ENCODE assay signal across 18 cellular contexts in genomic region chr12:113665457-113665856, GRCh38.
DNase-seq lines count a peak whose midpoint lies in the region; ATAC-seq and TF ChIP-seq lines count a peak whose summit lies in the region.
"Had no signal": no experiment of that assay in that cellular context is flagged by ENCODE, and none has a peak within 500 bp of the region (broad histone marks: within the 10 kb centered on the region; RNA-seq: fewer than 3 reads in every experiment).

No MANE protein-coding gene starts in this region.

- H3K9me3 ChIP-seq in H9 (ENCODE audit: control insufficient read depth, low read depth, low read length) (no peaks in the 10 kb centered on the region), WERI-Rb-1 (ENCODE audit: severe bottlenecking) (no peaks in the 10 kb centered on the region), mesenchymal stem cell (ENCODE audit: control insufficient read depth, low read length) (no peaks in the 10 kb centered on the region), upper lobe of right lung (no peaks in the 10 kb centered on the region)
- H3K9me3 ChIP-seq: A549, Caco-2 had no signal

- H3K4me1 Mint-ChIP-seq in H9 = peaks cover 44 to 57% of the 10 kb centered on the region in 2 experiments

- H2BK5ac ChIP-seq in H9 (ENCODE audit: insufficient read length, low read length) (no peak overlapping the region), mesenchymal stem cell (ENCODE audit: low read depth, low read length, poor library complexity, severe bottlenecking) (no peak overlapping the region), mesendoderm (ENCODE audit: low read length) (no peak overlapping the region)

- H4K8ac ChIP-seq in H9 (replicated peaks; ENCODE audit: insufficient read length, low read depth, low read length) (no peak overlapping the region), mesenchymal stem cell (ENCODE audit: low read length) (no peak overlapping the region), mesendoderm (ENCODE audit: low read depth, low read length) (no peak overlapping the region)

- H2BK12ac ChIP-seq in H9 (ENCODE audit: insufficient read length, low read depth, low read length) (no peak overlapping the region), mesenchymal stem cell (ENCODE audit: low read length in 2 of 2) (no peak overlapping the region)

- H3K4me3 Mint-ChIP-seq in H9 = no peak overlapping the region
- H3K4me3 Mint-ChIP-seq: CD4-positive, alpha-beta T cell; GM23338 had no signal

- no peaks in the 10 kb centered on the region; a peak in 2 of 5 replicates for H3K9me3 Mint-ChIP-seq in H9
- H3K9me3 Mint-ChIP-seq: CD4-positive, alpha-beta T cell; GM23338 had no signal

- H3K27me3 ChIP-seq in H9 (ENCODE audit: insufficient read depth, low read length) (no peaks in the 10 kb centered on the region), WERI-Rb-1 (ENCODE audit: insufficient read depth, low read depth, severe bottlenecking) (no peaks in the 10 kb centered on the region), mesenchymal stem cell (ENCODE audit: control insufficient read depth in 1 of 2, insufficient read depth in 1 of 2, low read length in 2 of 2) (peaks cover 0 to 47% of the 10 kb centered on the region in 2 experiments), upper lobe of right lung (peaks cover 49% of the 10 kb centered on the region), mesendoderm (ENCODE audit: insufficient read depth, low read length, poor library complexity) (no peaks in the 10 kb centered on the region)

- intact Hi-C loops in upper lobe of right lung (cut with DNase I) = no loop called here

- TF ChIP-seq CTCF in H9 (conservative IDR thresholded peaks at IDR 0.05) = no peak
- no peak for TF ChIP-seq CTCF in WERI-Rb-1 (IDR thresholded peaks at IDR 0.05; ENCODE audit: low read depth, low read length)
- no peak for TF ChIP-seq CTCF in upper lobe of right lung (IDR thresholded peaks at IDR 0.05)

- H3K9ac ChIP-seq in H9 (ENCODE audit: extremely low read depth, insufficient read length, low read length) (no peak overlapping the region), mesenchymal stem cell (ENCODE audit: low read length) (no peak overlapping the region), mesendoderm (ENCODE audit: low read length) (no peak overlapping the region)

- no peak overlapping the region for H2BK15ac ChIP-seq in H9 (ENCODE audit: low read depth, low read length)
- H2BK15ac ChIP-seq in mesenchymal stem cell (ENCODE audit: low read depth, poor library complexity, severe bottlenecking) = no peak overlapping the region
- H2BK15ac ChIP-seq in mesendoderm (replicated peaks; ENCODE audit: low read depth) = no peak overlapping the region

- H3K56ac ChIP-seq in H9 (ENCODE audit: insufficient read length, low read depth, low read length) (no peak overlapping the region), mesendoderm (ENCODE audit: low read length) (no peak overlapping the region)

- H2AK5ac ChIP-seq in H9 (ENCODE audit: insufficient read length, low read length) (no peak overlapping the region), mesenchymal stem cell (ENCODE audit: low read length, severe bottlenecking) (no peak overlapping the region), mesendoderm (ENCODE audit: low read length) (no peak overlapping the region)

- H3K36me3 ChIP-seq in WERI-Rb-1 (no peaks in the 10 kb centered on the region), mesenchymal stem cell (ENCODE audit: control insufficient read depth in 1 of 2, insufficient read depth in 2 of 2, low read depth in 1 of 2, low read length in 2 of 2) (no peaks in the 10 kb centered on the region), upper lobe of right lung (no peaks in the 10 kb centered on the region), mesendoderm (ENCODE audit: control insufficient read depth, insufficient read depth, low read length) (no peaks in the 10 kb centered on the region)

- no peak overlapping the region for H3K23ac ChIP-seq in H9 (ENCODE audit: insufficient read length, low read depth, low read length)
- H3K23ac ChIP-seq in mesenchymal stem cell (ENCODE audit: low read length in 2 of 2) = no peak overlapping the region
- no peak overlapping the region for H3K23ac ChIP-seq in mesendoderm (ENCODE audit: low read length)

- no peak overlapping the region for H3K4ac ChIP-seq in H9 (ENCODE audit: low read depth, low read length)
- H3K4ac ChIP-seq in mesenchymal stem cell (ENCODE audit: low read depth in 1 of 2, low read length in 2 of 2) = no peak overlapping the region
- no peak overlapping the region for H3K4ac ChIP-seq in mesendoderm (ENCODE audit: low read depth, low read length)

- H3K18ac ChIP-seq in H9 (ENCODE audit: insufficient read length, low read depth, low read length) (no peak overlapping the region), mesenchymal stem cell (ENCODE audit: low read depth in 1 of 2, low read length in 2 of 2) (no peak overlapping the region), mesendoderm (ENCODE audit: low read length) (no peak overlapping the region)

- H4K91ac ChIP-seq in H9 (ENCODE audit: insufficient read length, low read depth, low read length) (no peak overlapping the region), mesenchymal stem cell (ENCODE audit: low read length) (peak overlapping the region; percentile 44)

- H2BK20ac ChIP-seq in H9 (ENCODE audit: low read depth, low read length, poor library complexity, severe bottlenecking) = no peak overlapping the region

- WGBS in H9 (ENCODE audit: extremely low coverage, insufficient read length, low lambda C conversion rate) = 100% methylated on average over 2 of the region's 4 CpGs
- 75% methylated on average over 4 of the region's 4 CpGs for WGBS in mesenchymal stem cell
- WGBS in mesendoderm (ENCODE audit: extremely low coverage, insufficient coverage, low lambda C conversion rate) = 100% methylated on average over 2 of the region's 4 CpGs

- H3K27me3 Mint-ChIP-seq in H9 (ENCODE audit: low read depth) = peaks cover 5% of the 10 kb centered on the region

- peak; percentile 12 for ATAC-seq in upper lobe of right lung
- ATAC-seq: A549, GM23338 had no signal

- no peak overlapping the region for H3K27ac ChIP-seq in H9 (ENCODE audit: insufficient read length, low read depth, low read length)
- peak overlapping the region; percentile 31; the same call in 1 of the 2 replicates for H3K27ac ChIP-seq in WERI-Rb-1
- H3K27ac ChIP-seq in mesenchymal stem cell (ENCODE audit: low read length, poor library complexity, severe bottlenecking) = no peak overlapping the region
- H3K27ac ChIP-seq in upper lobe of right lung = no peak overlapping the region
- H3K27ac ChIP-seq in mesendoderm (ENCODE audit: low read depth, low read length) = no peak overlapping the region
- H3K27ac ChIP-seq: 22Rv1, A549, C4-2B had no signal

- H3K27ac Mint-ChIP-seq in H9 = peak overlapping the region in 2 of 3 experiments; percentile 9 to 64; a peak in 2 of 7 replicates
- H3K27ac Mint-ChIP-seq: CD4-positive, alpha-beta T cell; GM23338 had no signal

- H3K4me1 ChIP-seq in H9 (ENCODE audit: insufficient read depth, low read length) (peaks cover 2% of the 10 kb centered on the region; the same call in 1 of the 2 replicates), mesenchymal stem cell (ENCODE audit: control insufficient read depth, insufficient read depth, low read depth, low read length) (no peaks in the 10 kb centered on the region), upper lobe of right lung (no peaks in the 10 kb centered on the region), mesendoderm (ENCODE audit: control insufficient read depth, low read depth, low read length) (no peaks in the 10 kb centered on the region)
- H3K4me1 ChIP-seq: A549, Caco-2 had no signal

- no peak for DNase-seq in H9
- no peak for DNase-seq in WERI-Rb-1
- no peak for DNase-seq in mesenchymal stem cell
- no peak for DNase-seq in upper lobe of right lung
- no peak for DNase-seq in activated naive CD4-positive, alpha-beta T cell (lab: John Stamatoyannopoulos, UW)
- DNase-seq in mesendoderm = no peak
- no peak for DNase-seq in DMS 273 treated with DMSO at 0.1 percent for 48 hours (lab: John Stamatoyannopoulos, UW)
- DNase-seq: AML-193; Caco-2; CD4-positive, alpha-beta T cell; DMS153; DMS79; GDM1; H7 had no signal

- H4K5ac ChIP-seq in H9 (ENCODE audit: insufficient read length, low read depth, low read length) (no peak overlapping the region), mesendoderm (ENCODE audit: low read length) (no peak overlapping the region)

- no peaks in the 10 kb centered on the region for H4K20me1 ChIP-seq in H9 (ENCODE audit: control insufficient read depth, insufficient read depth, insufficient read length)

- H2AFZ ChIP-seq in H9 (ENCODE audit: low read length) = no peak overlapping the region
- H2AFZ ChIP-seq in mesenchymal stem cell (ENCODE audit: low read depth, low read length) = no peak overlapping the region
- H2AFZ ChIP-seq: GM23338 had no signal

- H3K79me2 ChIP-seq in H9 (ENCODE audit: insufficient read depth, low read length) (no peaks in the 10 kb centered on the region), mesendoderm (ENCODE audit: control insufficient read depth, insufficient read depth, low read length) (no peaks in the 10 kb centered on the region)

- H3K23me2 ChIP-seq in H9 (ENCODE audit: insufficient read length, low read depth, low read length, poor library complexity, severe bottlenecking) = no peaks in the 10 kb centered on the region

- no peak overlapping the region for H3T11ph ChIP-seq in H9 (ENCODE audit: low read length)

- H3K14ac ChIP-seq in H9 (ENCODE audit: insufficient read depth, low read length) (no peak overlapping the region), mesenchymal stem cell (ENCODE audit: low read length in 2 of 2) (no peak overlapping the region)

- H2BK120ac ChIP-seq in H9 (ENCODE audit: low read depth, low read length, poor library complexity, severe bottlenecking) (no peak overlapping the region), mesenchymal stem cell (ENCODE audit: low read depth, low read length) (no peak overlapping the region), mesendoderm (ENCODE audit: low read depth, low read length) (no peak overlapping the region)

- H3K4me2 ChIP-seq in H9 (ENCODE audit: insufficient read depth, insufficient read length, low read length) (no peak overlapping the region), mesenchymal stem cell (ENCODE audit: low read length, poor library complexity, severe bottlenecking) (no peak overlapping the region), mesendoderm (ENCODE audit: low read length) (no peak overlapping the region)
- H3K4me2 ChIP-seq: A549, GM23338 had no signal

- H3K36me3 Mint-ChIP-seq in H9 (ENCODE audit: insufficient read depth in 1 of 3, low read depth in 3 of 3) = no peaks in the 10 kb centered on the region

- H3K79me1 ChIP-seq in H9 (ENCODE audit: insufficient read depth, low read depth, low read length, poor library complexity, severe bottlenecking) = no peaks in the 10 kb centered on the region
- no peaks in the 10 kb centered on the region for H3K79me1 ChIP-seq in mesenchymal stem cell (replicated peaks; ENCODE audit: low read length, poor library complexity, severe bottlenecking)
- H3K79me1 ChIP-seq in mesendoderm (ENCODE audit: low read length) = no peaks in the 10 kb centered on the region

- no peak overlapping the region for H3K4me3 ChIP-seq in WERI-Rb-1 (ENCODE audit: low read depth, low read length)
- no peak overlapping the region for H3K4me3 ChIP-seq in mesenchymal stem cell (ENCODE audit: insufficient read depth in 1 of 2, low read depth in 1 of 2, low read length in 2 of 2)
- H3K4me3 ChIP-seq in upper lobe of right lung = no peak overlapping the region
- H3K4me3 ChIP-seq in mesendoderm (ENCODE audit: low read length) = no peak overlapping the region
- H3K4me3 ChIP-seq: A549, GM23338 had no signal
